Comparison of ENCODE assay signal across 2 cellular contexts in genomic region chr17:32266389-32267269, GRCh38.
A peak's percentile ranks its signal among the peaks of the same experiment; 100 is the strongest.
TF ChIP-seq lines count a peak whose summit lies in the region.

No MANE protein-coding gene starts in this region.

TF ChIP-seq in GM12878, 131 proteins besides CTCF, POLR2A, EP300 and RAD21 (continued from another document and continues in another):
- TF ChIP-seq, protein P1, sequence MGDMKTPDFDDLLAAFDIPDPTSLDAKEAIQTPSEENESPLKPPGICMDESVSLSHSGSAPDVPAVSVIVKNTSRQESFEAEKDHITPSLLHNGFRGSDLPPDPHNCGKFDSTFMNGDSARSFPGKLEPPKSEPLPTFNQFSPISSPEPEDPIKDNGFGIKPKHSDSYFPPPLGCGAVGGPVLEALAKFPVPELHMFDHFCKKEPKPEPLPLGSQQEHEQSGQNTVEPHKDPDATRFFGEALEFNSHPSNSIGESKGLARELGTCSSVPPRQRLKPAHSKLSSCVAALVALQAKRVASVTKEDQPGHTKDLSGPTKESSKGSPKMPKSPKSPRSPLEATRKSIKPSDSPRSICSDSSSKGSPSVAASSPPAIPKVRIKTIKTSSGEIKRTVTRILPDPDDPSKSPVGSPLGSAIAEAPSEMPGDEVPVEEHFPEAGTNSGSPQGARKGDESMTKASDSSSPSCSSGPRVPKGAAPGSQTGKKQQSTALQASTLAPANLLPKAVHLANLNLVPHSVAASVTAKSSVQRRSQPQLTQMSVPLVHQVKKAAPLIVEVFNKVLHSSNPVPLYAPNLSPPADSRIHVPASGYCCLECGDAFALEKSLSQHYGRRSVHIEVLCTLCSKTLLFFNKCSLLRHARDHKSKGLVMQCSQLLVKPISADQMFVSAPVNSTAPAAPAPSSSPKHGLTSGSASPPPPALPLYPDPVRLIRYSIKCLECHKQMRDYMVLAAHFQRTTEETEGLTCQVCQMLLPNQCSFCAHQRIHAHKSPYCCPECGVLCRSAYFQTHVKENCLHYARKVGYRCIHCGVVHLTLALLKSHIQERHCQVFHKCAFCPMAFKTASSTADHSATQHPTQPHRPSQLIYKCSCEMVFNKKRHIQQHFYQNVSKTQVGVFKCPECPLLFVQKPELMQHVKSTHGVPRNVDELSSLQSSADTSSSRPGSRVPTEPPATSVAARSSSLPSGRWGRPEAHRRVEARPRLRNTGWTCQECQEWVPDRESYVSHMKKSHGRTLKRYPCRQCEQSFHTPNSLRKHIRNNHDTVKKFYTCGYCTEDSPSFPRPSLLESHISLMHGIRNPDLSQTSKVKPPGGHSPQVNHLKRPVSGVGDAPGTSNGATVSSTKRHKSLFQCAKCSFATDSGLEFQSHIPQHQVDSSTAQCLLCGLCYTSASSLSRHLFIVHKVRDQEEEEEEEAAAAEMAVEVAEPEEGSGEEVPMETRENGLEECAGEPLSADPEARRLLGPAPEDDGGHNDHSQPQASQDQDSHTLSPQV (IDR thresholded peaks at IDR 0.05), result no peak
- TF ChIP-seq ETV6 (conservative IDR thresholded peaks at IDR 0.05 in 1 of 2, IDR thresholded peaks at IDR 0.05 in 1 of 2; ENCODE audit: borderline replicate concordance in 1 of 2, low read depth in 1 of 2) (no peak), ZBTB11 (CRISPR knock-in tag; IDR thresholded peaks at IDR 0.05) (no peak), EZH2 (IDR thresholded peaks at IDR 0.05; ENCODE audit: borderline replicate concordance, control insufficient read depth, low read depth, low read length) (peak; percentile 75), NR2F1 (conservative IDR thresholded peaks at IDR 0.05) (0 out of 2 replicates have a peak, but pooled peaks have one; percentile 14), SKIL (IDR thresholded peaks at IDR 0.05; ENCODE audit: low read depth, poor library complexity, severe bottlenecking) (peak; percentile 49), YBX1 (IDR thresholded peaks at IDR 0.05) (no peak), FOS (IDR thresholded peaks at IDR 0.05; ENCODE audit: borderline replicate concordance, extremely low read depth, insufficient read length) (no peak), SMAD1 (IDR thresholded peaks at IDR 0.05; ENCODE audit: low read depth, partially characterized antibody) (no peak), FOXK2 (IDR thresholded peaks at IDR 0.05) (no peak), CHD2 (IDR thresholded peaks at IDR 0.05; ENCODE audit: borderline replicate concordance, low read depth, low read length) (no peak), BACH1 (IDR thresholded peaks at IDR 0.05; ENCODE audit: borderline replicate concordance) (no peak), NFIC (IDR thresholded peaks at IDR 0.05; ENCODE audit: low read depth, low read length) (0 out of 2 replicates have a peak, but pooled peaks have one; percentile 24), CHD1 (IDR thresholded peaks at IDR 0.05; ENCODE audit: low read depth, low read length) (no peak)
- TF ChIP-seq, protein P2, sequence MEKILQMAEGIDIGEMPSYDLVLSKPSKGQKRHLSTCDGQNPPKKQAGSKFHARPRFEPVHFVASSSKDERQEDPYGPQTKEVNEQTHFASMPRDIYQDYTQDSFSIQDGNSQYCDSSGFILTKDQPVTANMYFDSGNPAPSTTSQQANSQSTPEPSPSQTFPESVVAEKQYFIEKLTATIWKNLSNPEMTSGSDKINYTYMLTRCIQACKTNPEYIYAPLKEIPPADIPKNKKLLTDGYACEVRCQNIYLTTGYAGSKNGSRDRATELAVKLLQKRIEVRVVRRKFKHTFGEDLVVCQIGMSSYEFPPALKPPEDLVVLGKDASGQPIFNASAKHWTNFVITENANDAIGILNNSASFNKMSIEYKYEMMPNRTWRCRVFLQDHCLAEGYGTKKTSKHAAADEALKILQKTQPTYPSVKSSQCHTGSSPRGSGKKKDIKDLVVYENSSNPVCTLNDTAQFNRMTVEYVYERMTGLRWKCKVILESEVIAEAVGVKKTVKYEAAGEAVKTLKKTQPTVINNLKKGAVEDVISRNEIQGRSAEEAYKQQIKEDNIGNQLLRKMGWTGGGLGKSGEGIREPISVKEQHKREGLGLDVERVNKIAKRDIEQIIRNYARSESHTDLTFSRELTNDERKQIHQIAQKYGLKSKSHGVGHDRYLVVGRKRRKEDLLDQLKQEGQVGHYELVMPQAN (conservative IDR thresholded peaks at IDR 0.05), result no peak

TF ChIP-seq in liver, 16 proteins besides CTCF, POLR2A, EP300 and RAD21 (continued from another document):
- TF ChIP-seq, protein P3, sequence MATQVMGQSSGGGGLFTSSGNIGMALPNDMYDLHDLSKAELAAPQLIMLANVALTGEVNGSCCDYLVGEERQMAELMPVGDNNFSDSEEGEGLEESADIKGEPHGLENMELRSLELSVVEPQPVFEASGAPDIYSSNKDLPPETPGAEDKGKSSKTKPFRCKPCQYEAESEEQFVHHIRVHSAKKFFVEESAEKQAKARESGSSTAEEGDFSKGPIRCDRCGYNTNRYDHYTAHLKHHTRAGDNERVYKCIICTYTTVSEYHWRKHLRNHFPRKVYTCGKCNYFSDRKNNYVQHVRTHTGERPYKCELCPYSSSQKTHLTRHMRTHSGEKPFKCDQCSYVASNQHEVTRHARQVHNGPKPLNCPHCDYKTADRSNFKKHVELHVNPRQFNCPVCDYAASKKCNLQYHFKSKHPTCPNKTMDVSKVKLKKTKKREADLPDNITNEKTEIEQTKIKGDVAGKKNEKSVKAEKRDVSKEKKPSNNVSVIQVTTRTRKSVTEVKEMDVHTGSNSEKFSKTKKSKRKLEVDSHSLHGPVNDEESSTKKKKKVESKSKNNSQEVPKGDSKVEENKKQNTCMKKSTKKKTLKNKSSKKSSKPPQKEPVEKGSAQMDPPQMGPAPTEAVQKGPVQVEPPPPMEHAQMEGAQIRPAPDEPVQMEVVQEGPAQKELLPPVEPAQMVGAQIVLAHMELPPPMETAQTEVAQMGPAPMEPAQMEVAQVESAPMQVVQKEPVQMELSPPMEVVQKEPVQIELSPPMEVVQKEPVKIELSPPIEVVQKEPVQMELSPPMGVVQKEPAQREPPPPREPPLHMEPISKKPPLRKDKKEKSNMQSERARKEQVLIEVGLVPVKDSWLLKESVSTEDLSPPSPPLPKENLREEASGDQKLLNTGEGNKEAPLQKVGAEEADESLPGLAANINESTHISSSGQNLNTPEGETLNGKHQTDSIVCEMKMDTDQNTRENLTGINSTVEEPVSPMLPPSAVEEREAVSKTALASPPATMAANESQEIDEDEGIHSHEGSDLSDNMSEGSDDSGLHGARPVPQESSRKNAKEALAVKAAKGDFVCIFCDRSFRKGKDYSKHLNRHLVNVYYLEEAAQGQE (IDR thresholded peaks at IDR 0.05), result no peak
- TF ChIP-seq TAF1 (conservative IDR thresholded peaks at IDR 0.05) (no peak), ZBTB33 (IDR thresholded peaks at IDR 0.05) (no peak)
- TF ChIP-seq, protein P4, sequence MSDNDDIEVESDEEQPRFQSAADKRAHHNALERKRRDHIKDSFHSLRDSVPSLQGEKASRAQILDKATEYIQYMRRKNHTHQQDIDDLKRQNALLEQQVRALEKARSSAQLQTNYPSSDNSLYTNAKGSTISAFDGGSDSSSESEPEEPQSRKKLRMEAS (IDR thresholded peaks at IDR 0.05), result no peak
